ENCODE assay signal across 8 cellular contexts in genomic region chr4:12956026-12956425, GRCh38.
"Had no signal": no experiment of that assay in that cellular context is flagged by ENCODE, and none has a peak within 500 bp of the region (broad histone marks: within the 10 kb centered on the region; RNA-seq: fewer than 3 reads in every experiment).

No MANE protein-coding gene starts in this region.

- H3K4me3 ChIP-seq: GM23248, HAP-1 had no signal

- H3K4me1 ChIP-seq: HAP-1 had no signal

- H3K27ac ChIP-seq: GM23248, HL-60, KMS-11 had no signal

- H3K4me2 ChIP-seq: KMS-11 had no signal

- ATAC-seq: HCT116 had no signal

- H3K9ac ChIP-seq: GM23248, KMS-11 had no signal

- H3K36me3 ChIP-seq: HAP-1 had no signal

- DNase-seq: GM23248, H7, HFFc6, KBM-7 had no signal

- H2AFZ ChIP-seq: GM23248 had no signal

- H3K9me3 ChIP-seq: HAP-1 had no signal
